Comparison of ENCODE assay signal across 8 cellular contexts in the genomic region with DNA sequence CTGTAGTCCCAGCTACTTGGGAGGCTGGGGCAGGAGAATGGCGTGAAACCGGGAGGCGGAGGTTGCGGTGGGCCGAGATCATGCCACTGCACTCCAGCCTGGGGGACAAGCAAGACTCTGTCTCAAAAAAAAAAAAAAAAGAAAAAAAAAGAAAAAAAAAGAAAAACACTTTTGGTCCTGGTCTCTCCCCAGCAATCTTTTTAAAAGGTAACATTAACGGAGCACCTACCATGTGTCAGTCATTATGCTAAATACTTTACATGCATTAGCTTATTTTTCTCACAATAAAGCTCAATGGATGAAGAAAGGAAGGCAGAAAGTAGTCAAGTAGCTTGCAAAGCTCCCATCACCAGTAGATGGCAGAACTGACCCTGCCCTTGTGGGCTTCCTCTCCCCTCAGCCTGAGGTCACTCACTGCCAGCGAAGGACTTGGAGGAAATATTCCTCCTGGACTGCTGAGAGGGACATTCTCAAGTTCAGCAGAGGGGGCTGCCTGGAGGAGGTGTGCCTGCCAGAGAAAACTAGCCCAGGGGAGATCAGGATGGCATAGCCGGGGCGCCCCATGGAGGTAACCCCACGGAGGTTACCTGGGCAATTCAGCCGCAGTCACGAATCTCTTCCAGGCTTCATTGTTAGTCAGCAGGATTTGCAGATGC. TPM values are rescaled to one million over a fixed set of nuclear protein-coding genes. Genes with fewer than 3 reads are reported as not detected.
DNase-seq lines count a peak whose midpoint lies in the region; ATAC-seq and TF ChIP-seq lines count a peak whose summit lies in the region.

No MANE protein-coding gene starts in this region.

- H3K27me3 ChIP-seq in lower lobe of right lung (ENCODE audit: low read depth): no peaks in the 10 kb centered on the region
- H3K27me3 ChIP-seq in tibial artery: no peaks in the 10 kb centered on the region

- H3K4me1 Mint-ChIP-seq in IgD-negative memory B cell (peaks cover 0 to 2% (median 2%) of the 10 kb centered on the region in 3 donors), T-cell (peaks cover 45 to 53% (median 48%) of the 10 kb centered on the region in 3 donors)

- H3K36me3 ChIP-seq in lower lobe of right lung (peaks cover 87% of the 10 kb centered on the region), tibial artery (peaks cover 5 to 51% (median 47%) of the 10 kb centered on the region in 3 donors)

- no peaks in the 10 kb centered on the region for H3K9me3 ChIP-seq in lower lobe of right lung
- no peaks in the 10 kb centered on the region for H3K9me3 ChIP-seq in tibial artery

- peaks cover 7% of the 10 kb centered on the region for H3K36me3 Mint-ChIP-seq in IgD-negative memory B cell
- H3K36me3 Mint-ChIP-seq in T-cell: peaks cover 67% of the 10 kb centered on the region

- intact Hi-C loops in lower lobe of right lung (cut with DNase I) (loop anchor here (5.0 kb wide), 1 partner anchor 37 kb away; no protein-coding TSS in a partner anchor), tibial artery (cut with DNase I; ENCODE audit: low total_unique reads) (loop anchor here (2.0 kb wide), 1 partner anchor 36 kb away; no protein-coding TSS in a partner anchor)

- CTCF ChIA-PET in T-cell (lab: Charles Lee): interaction anchor here (0.7 to 1.0 kb wide), 12 partner anchors 12 to 307 kb away, joined by 3 to 8 read pairs (median 5); a partner anchor contains a TSS

- peak; percentile 80 for TF ChIP-seq CTCF in lower lobe of right lung (IDR thresholded peaks at IDR 0.05)
- peak; percentile 76 to 86 for TF ChIP-seq CTCF in tibial artery (IDR thresholded peaks at IDR 0.05)

- peak overlapping the region in 2 of 3 donors; percentile 37 to 82 for H3K27ac Mint-ChIP-seq in IgD-negative memory B cell
- peak overlapping the region; percentile 60 to 71 for H3K27ac Mint-ChIP-seq in T-cell

- peak; percentile 58 to 70 (median 68) for ATAC-seq in T-cell (replicated peaks in 1 of 4)
- peak; percentile 85 to 90 for ATAC-seq in lower lobe of right lung
- no peak for ATAC-seq in HG03097 (IDR thresholded peaks at IDR 0.05; ENCODE audit: low FRiP score, unreplicated experiment)

- H3K4me1 ChIP-seq in lower lobe of right lung (peaks cover 36% of the 10 kb centered on the region), tibial artery (peaks cover 0 to 21% (median 4%) of the 10 kb centered on the region in 4 donors)

- DNase-seq in NCI-H2107 treated with DMSO at 0.1 percent for 48 hours (lab: John Stamatoyannopoulos, UW; ENCODE audit: unreplicated experiment) (peak; percentile 16), NCI-H2107 (lab: John Stamatoyannopoulos, UW) (no peak), T-cell (peak in 8 of 34 experiments; percentile 20 to 40 (median 30)), ecto neural progenitor cell (ENCODE audit: low spot score) (peak; percentile 70), lower lobe of right lung (peak; percentile 64), tibial artery (peak; percentile 63 to 78)

- H3K4me3 ChIP-seq in lower lobe of right lung (no peak overlapping the region), tibial artery (no peak overlapping the region)

- H3K4me3 Mint-ChIP-seq in IgD-negative memory B cell (no peak overlapping the region), T-cell (no peak overlapping the region)

- POLR2A ChIA-PET in T-cell (lab: Charles Lee): interaction anchor here in 1 of 2 donors (0.7 kb wide), 1 partner anchor 32 kb away, joined by 8 read pairs; no protein-coding TSS in a partner anchor

- H3K27me3 Mint-ChIP-seq in IgD-negative memory B cell (no peaks in the 10 kb centered on the region), T-cell (no peaks in the 10 kb centered on the region)

- H3K9me3 Mint-ChIP-seq in IgD-negative memory B cell (no peaks in the 10 kb centered on the region), T-cell (no peaks in the 10 kb centered on the region)

- H3K27ac ChIP-seq in lower lobe of right lung: no peak overlapping the region
- no peak overlapping the region for H3K27ac ChIP-seq in tibial artery

RNA-seq across cellular contexts. Expression of a gene that starts 15.5 kb away (rescaled TPM):
- 52.0 TPM for polyA plus RNA-seq in IgD-negative memory B cell
- total RNA-seq in T-cell: 100 to 1,000 TPM; 152 to 191 (median 167) TPM
- total RNA-seq in lower lobe of right lung: 77.0 TPM

RNA-seq across cellular contexts. Expression of a gene that starts 56.6 kb away (rescaled TPM):
- not detected for polyA plus RNA-seq in IgD-negative memory B cell
- total RNA-seq in T-cell (under 1 TPM in 2 of 5 donors, not detected in 3; 0.22 to 0.72 TPM), lower lobe of right lung (29.0 TPM)

Comparison
In these comparisons a context has a peak if more than half of its experiments do, and no peak if none do; other contexts are left out.
1. RNA of a gene that starts 56.6 kb away (total RNA-seq): 29.0 TPM in lower lobe of right lung (single experiment); 0.22 to 0.72 TPM in T-cell; every median in the first group is over 10 times any median in the second.